22 cellular contexts compared by ENCODE assay signal in genomic region chr10:124872681-124873080, GRCh38.
DNase-seq lines count a peak whose midpoint lies in the region; ATAC-seq, FAIRE-seq and TF ChIP-seq lines count a peak whose summit lies in the region.
"Had no signal": no experiment of that assay in that cellular context is flagged by ENCODE, and none has a peak within 500 bp of the region (broad histone marks: within the 10 kb centered on the region; RNA-seq: fewer than 3 reads in every experiment).

No MANE protein-coding gene starts in this region.

- no peak for ATAC-seq in SK-N-SH treated with all-trans-retinoic acid at 6 μM for 48 hours
- ATAC-seq in HG03108 (IDR thresholded peaks at IDR 0.05; ENCODE audit: unreplicated experiment), result no peak
- ATAC-seq: A549; CD8-positive, alpha-beta T cell had no signal

- TF ChIP-seq EP300 in SK-N-SH (IDR thresholded peaks at IDR 0.05; ENCODE audit: borderline replicate concordance in 1 of 2, low read depth in 1 of 2, low read length in 1 of 2) (no peak), H1 (IDR thresholded peaks at IDR 0.05; ENCODE audit: borderline replicate concordance in 1 of 2, low read depth in 2 of 2, low read length in 2 of 2) (no peak)

- H2BK12ac ChIP-seq in H1 (ENCODE audit: low read depth, low read length), result no peak overlapping the region

- DNase-seq in SK-N-SH (no peak), astrocyte (ENCODE audit: low read depth) (no peak), H1 (ENCODE audit: low read depth in 1 of 2, low spot score in 2 of 2) (no peak)
- no peak for DNase-seq in stimulated activated CD8-positive, alpha-beta memory T cell treated with anti-CD3 and anti-CD28 coated beads, Interleukin-4, amount 100 ng/mL, for 48 hours
- DNase-seq: AML-193; Caco-2; Calu3; CD4-positive, alpha-beta T cell; CD8-positive, alpha-beta T cell; DMS79 treated with DMSO at 0.1 percent for 48 hours; GF-D8 had no signal

- no peaks in the 10 kb centered on the region for H3K79me2 ChIP-seq in SK-N-SH (ENCODE audit: insufficient read depth)
- H3K79me2 ChIP-seq in astrocyte (ENCODE audit: insufficient read depth, low read length), result no peaks in the 10 kb centered on the region
- no peaks in the 10 kb centered on the region for H3K79me2 ChIP-seq in H1 (ENCODE audit: control insufficient read depth in 1 of 2, insufficient read depth in 2 of 2, low read length in 2 of 2)

- CTCF ChIA-PET in SK-N-SH (lab: Yijun Ruan, JAX), result interaction anchor here (0.9 kb wide), 1 partner anchor 10 kb away, joined by 3 read pairs; no protein-coding TSS in a partner anchor
- CTCF ChIA-PET in H1 (lab: Charles Lee; ENCODE audit: partially characterized antibody), result no interaction called here

- H3K14ac ChIP-seq in H1 (ENCODE audit: insufficient read length), result no peak overlapping the region

- no peaks in the 10 kb centered on the region for H3K36me3 Mint-ChIP-seq in astrocyte (ENCODE audit: low read depth, unreplicated experiment)
- H3K36me3 Mint-ChIP-seq: CD8-positive, alpha-beta T cell had no signal

- no peaks in the 10 kb centered on the region for H3K79me1 ChIP-seq in H1 (ENCODE audit: low read depth, low read length)

- H2BK120ac ChIP-seq in H1 (replicated peaks; ENCODE audit: low read depth, low read length), result no peak overlapping the region

- H3K56ac ChIP-seq in H1 (replicated peaks; ENCODE audit: insufficient read length, low read depth, low read length), result no peak overlapping the region

- H4K5ac ChIP-seq in H1 (ENCODE audit: insufficient read length, low read depth, low read length), result no peak overlapping the region

- FAIRE-seq in astrocyte (lab: Jason Lieb, UNC) (peak; percentile 9), H1 (lab: Jason Lieb, UNC) (no peak)
- FAIRE-seq: A549, D721Med, G401.6, GM12891, GM19239 had no signal

- H2AFZ ChIP-seq in SK-N-SH (ENCODE audit: low read depth) (no peak overlapping the region), astrocyte (ENCODE audit: low read depth, low read length) (no peak overlapping the region), H1 (ENCODE audit: low read length) (no peak overlapping the region)

- H3K4me1 ChIP-seq in SK-N-SH (ENCODE audit: control insufficient read depth in 1 of 2, insufficient read depth in 2 of 2, low read depth in 1 of 2, low read length in 1 of 2), result no peaks in the 10 kb centered on the region
- H3K4me1 ChIP-seq in astrocyte (ENCODE audit: insufficient read depth, low read length), result no peaks in the 10 kb centered on the region
- H3K4me1 ChIP-seq in H1 (replicated peaks in 1 of 4; ENCODE audit: control insufficient read depth in 3 of 4, insufficient read depth in 4 of 4, low read length in 3 of 4), result no peaks in the 10 kb centered on the region
- H3K4me1 ChIP-seq: A549; BLaER1 treated with 17β-estradiol and CSF1 and Interleukin-3, amounts not matched to agents 10 nM and 100 nM; Caco-2 had no signal

- no peak for TF ChIP-seq CTCF in SK-N-SH (IDR thresholded peaks at IDR 0.05)
- TF ChIP-seq CTCF in astrocyte (IDR thresholded peaks at IDR 0.05; ENCODE audit: insufficient read depth, low read depth, low read length), result no peak
- no peak for TF ChIP-seq CTCF in H1 (IDR thresholded peaks at IDR 0.05; ENCODE audit: control extremely low read depth in 1 of 3, insufficient read depth in 1 of 3, low read depth in 1 of 3, low read length in 3 of 3)

- H3K27me3 ChIP-seq in SK-N-SH (ENCODE audit: insufficient read depth), result no peaks in the 10 kb centered on the region
- peaks cover 3% of the 10 kb centered on the region for H3K27me3 ChIP-seq in astrocyte (ENCODE audit: insufficient read depth, low read length)
- H3K27me3 ChIP-seq in H1 (replicated peaks in 1 of 4; ENCODE audit: control insufficient read depth in 3 of 4, extremely low read depth in 1 of 4, insufficient read depth in 3 of 4, low read length in 3 of 4), result no peaks in the 10 kb centered on the region
- H3K27me3 ChIP-seq: BLaER1 treated with 17β-estradiol and CSF1 and Interleukin-3, amounts not matched to agents 10 nM and 100 nM had no signal

- H3K4me1 Mint-ChIP-seq in astrocyte (ENCODE audit: low read depth, unreplicated experiment), result peaks cover 2% of the 10 kb centered on the region
- H3K4me1 Mint-ChIP-seq: B cell had no signal

- no peak overlapping the region for H3K4ac ChIP-seq in H1 (replicated peaks; ENCODE audit: insufficient read length, low read depth, low read length)

- H2BK5ac ChIP-seq in H1 (ENCODE audit: low read depth, low read length), result no peak overlapping the region

- H3K9ac ChIP-seq in SK-N-SH (no peak overlapping the region), astrocyte (ENCODE audit: low read length) (no peak overlapping the region), H1 (replicated peaks in 1 of 4; ENCODE audit: extremely low read depth in 1 of 4, low read depth in 3 of 4, low read length in 3 of 4) (no peak overlapping the region)
- H3K9ac ChIP-seq: BLaER1 treated with 17β-estradiol and CSF1 and Interleukin-3, amounts not matched to agents 10 nM and 100 nM had no signal

- no peak overlapping the region for H2BK20ac ChIP-seq in H1 (ENCODE audit: low read length)

- no peak overlapping the region for H3K23ac ChIP-seq in H1 (ENCODE audit: insufficient read length)

- 52% methylated on average over 3 of the region's 3 CpGs for whole genome bisulfite sequencing in SK-N-SH (ENCODE audit: low lambda C conversion rate)
- 61% methylated on average over 3 of the region's 3 CpGs; no CpG with 5 or more reads in 1 of the 2 experiments for WGBS in H1 (ENCODE audit: extremely low coverage in 1 of 2, insufficient coverage in 1 of 2, insufficient read length in 1 of 2, insufficient replicate concordance in 2 of 2, low coverage in 1 of 2, low lambda C conversion rate in 2 of 2, missing lambda C conversion rate in 1 of 2), 2 experiments

- no peak overlapping the region for H3K4me3 Mint-ChIP-seq in astrocyte (ENCODE audit: unreplicated experiment)
- H3K4me3 Mint-ChIP-seq: B cell; CD4-positive, alpha-beta T cell; CD8-positive, alpha-beta T cell had no signal

- H4K91ac ChIP-seq in H1 (replicated peaks; ENCODE audit: insufficient read length, low read length), result no peak overlapping the region

- H4K8ac ChIP-seq in H1 (ENCODE audit: extremely low read depth, insufficient read depth, low read length), result no peak overlapping the region

- no peak overlapping the region for H3K27ac Mint-ChIP-seq in astrocyte (ENCODE audit: unreplicated experiment)
- H3K27ac Mint-ChIP-seq: CD4-positive, alpha-beta T cell; CD8-positive, alpha-beta T cell had no signal

- H4K20me1 ChIP-seq in SK-N-SH (ENCODE audit: insufficient read depth), result no peaks in the 10 kb centered on the region
- no peaks in the 10 kb centered on the region for H4K20me1 ChIP-seq in astrocyte (ENCODE audit: insufficient read depth, low read length)
- H4K20me1 ChIP-seq in H1 (replicated peaks in 1 of 2; ENCODE audit: control insufficient read depth in 1 of 2, insufficient read depth in 2 of 2, low read length in 2 of 2), result no peaks in the 10 kb centered on the region
- H4K20me1 ChIP-seq: BLaER1 treated with 17β-estradiol and CSF1 and Interleukin-3, amounts not matched to agents 10 nM and 100 nM had no signal

- no peaks in the 10 kb centered on the region for H3K23me2 ChIP-seq in H1 (ENCODE audit: low read depth, low read length)

- H3K27ac ChIP-seq in SK-N-SH (ENCODE audit: low read depth in 2 of 2, low read length in 1 of 2), result no peak overlapping the region
- no peak overlapping the region for H3K27ac ChIP-seq in astrocyte (ENCODE audit: low read depth, low read length)
- H3K27ac ChIP-seq in H1 (ENCODE audit: low read depth, low read length), result no peak overlapping the region
- H3K27ac ChIP-seq: 22Rv1; A549; BLaER1 treated with 17β-estradiol and CSF1 and Interleukin-3, amounts not matched to agents 10 nM and 100 nM; C4-2B had no signal

- peaks cover 5% of the 10 kb centered on the region for H3K27me3 Mint-ChIP-seq in astrocyte (ENCODE audit: low read depth, unreplicated experiment)
- H3K27me3 Mint-ChIP-seq: CD4-positive, alpha-beta T cell had no signal

- TF ChIP-seq POLR2A in H1 (IDR thresholded peaks at IDR 0.05; ENCODE audit: control extremely low read depth in 1 of 2, low read depth in 2 of 2, low read length in 2 of 2), result no peak

- no peak overlapping the region for H3K18ac ChIP-seq in H1 (ENCODE audit: extremely low read depth, low read length)

- no peaks in the 10 kb centered on the region for H3F3A ChIP-seq in SK-N-SH (replicated peaks; ENCODE audit: insufficient read depth)

- no peak overlapping the region for H2BK15ac ChIP-seq in H1 (ENCODE audit: low read length)

- no peaks in the 10 kb centered on the region for H3K9me3 Mint-ChIP-seq in astrocyte (ENCODE audit: unreplicated experiment)
- H3K9me3 Mint-ChIP-seq: CD4-positive, alpha-beta T cell had no signal

- no peak overlapping the region for H2AK5ac ChIP-seq in H1 (ENCODE audit: low read depth, low read length)

- H3K4me2 ChIP-seq in SK-N-SH, result no peak overlapping the region
- no peak overlapping the region for H3K4me2 ChIP-seq in astrocyte (ENCODE audit: low read length)
- no peak overlapping the region for H3K4me2 ChIP-seq in H1 (ENCODE audit: insufficient read depth in 1 of 2, low read depth in 2 of 2, low read length in 2 of 2)
- H3K4me2 ChIP-seq: A549; BLaER1 treated with 17β-estradiol and CSF1 and Interleukin-3, amounts not matched to agents 10 nM and 100 nM had no signal

- H3K36me3 ChIP-seq in SK-N-SH (replicated peaks in 1 of 2; ENCODE audit: control insufficient read depth in 1 of 2, insufficient read depth in 2 of 2, low read length in 1 of 2), result no peaks in the 10 kb centered on the region
- no peaks in the 10 kb centered on the region for H3K36me3 ChIP-seq in astrocyte (ENCODE audit: insufficient read depth, low read length)
- no peaks in the 10 kb centered on the region; a peak in 1 of 8 replicates for H3K36me3 ChIP-seq in H1 (ENCODE audit: control insufficient read depth in 2 of 4, insufficient read depth in 4 of 4, low read length in 3 of 4)
- H3K36me3 ChIP-seq: BLaER1 treated with 17β-estradiol and CSF1 and Interleukin-3, amounts not matched to agents 10 nM and 100 nM had no signal

- H3K9me3 ChIP-seq in SK-N-SH (no peaks in the 10 kb centered on the region), astrocyte (ENCODE audit: insufficient read depth, low read depth, low read length) (no peaks in the 10 kb centered on the region), H1 (ENCODE audit: insufficient read depth in 2 of 2, low read depth in 1 of 2, low read length in 1 of 2) (no peaks in the 10 kb centered on the region; a peak in 1 of 4 replicates)
- H3K9me3 ChIP-seq: A549, Caco-2 had no signal

- H3K4me3 ChIP-seq in SK-N-SH (ENCODE audit: low read depth in 2 of 2, low read length in 1 of 2), result no peak overlapping the region
- H3K4me3 ChIP-seq in astrocyte (ENCODE audit: insufficient read depth, low read depth, low read length), result no peak overlapping the region
- H3K4me3 ChIP-seq in H1 (ENCODE audit: extremely low read depth in 1 of 4, insufficient read depth in 2 of 4, low read depth in 3 of 4, low read length in 4 of 4), result no peak overlapping the region
- H3K4me3 ChIP-seq: A549; BLaER1 treated with 17β-estradiol and CSF1 and Interleukin-3, amounts not matched to agents 10 nM and 100 nM had no signal

- no peaks in the 10 kb centered on the region for H3K9me2 ChIP-seq in SK-N-SH

- POLR2A ChIA-PET in SK-N-SH (lab: Yijun Ruan, JAX) (no interaction called here), H1 (lab: Charles Lee; ENCODE audit: partially characterized antibody) (no interaction called here)

- no peak for TF ChIP-seq RAD21 in SK-N-SH (IDR thresholded peaks at IDR 0.05; ENCODE audit: low read length)
- TF ChIP-seq RAD21 in H1 (IDR thresholded peaks at IDR 0.05 in 1 of 2, conservative IDR thresholded peaks at IDR 0.05 in 1 of 2; ENCODE audit: low read depth in 2 of 2, low read length in 2 of 2), result no peak
